In the genomic region with DNA sequence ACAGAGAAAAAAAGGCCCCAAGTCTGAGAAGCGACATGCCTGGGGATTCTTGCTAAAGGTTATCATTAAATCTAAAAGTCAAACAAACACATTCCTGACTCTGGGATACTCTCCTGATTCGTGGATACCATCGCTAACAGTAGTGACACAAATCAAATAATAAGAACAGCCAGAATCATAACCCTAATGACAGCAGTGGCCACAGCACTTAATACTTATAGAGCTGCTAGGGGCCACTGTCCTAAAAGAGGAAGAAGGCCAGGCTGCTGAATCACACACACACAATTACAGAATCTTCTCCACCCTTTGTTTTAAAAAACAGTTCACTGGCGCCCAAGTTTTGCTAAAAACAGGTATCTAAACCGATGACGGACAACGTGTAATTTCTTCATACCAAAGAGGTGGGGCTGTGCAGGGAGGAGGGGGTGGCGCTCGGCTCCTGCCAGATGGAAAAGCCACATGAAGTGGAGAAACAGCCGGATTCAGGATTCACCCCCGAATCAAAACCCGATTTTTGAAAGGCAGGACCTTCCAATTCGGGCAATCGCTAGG, we compare ENCODE assay signal across 8 cellular contexts. TPM values are rescaled to one million over a fixed set of nuclear protein-coding genes. Genes with fewer than 3 reads are reported as not detected.
DNase-seq lines count a peak whose midpoint lies in the region; ATAC-seq, FAIRE-seq and TF ChIP-seq lines count a peak whose summit lies in the region.

No MANE protein-coding gene starts in this region.

- no peaks in the 10 kb centered on the region for H3K9me3 Mint-ChIP-seq in CD4-positive, alpha-beta memory T cell

- peak overlapping the region; percentile 64 for H3K27ac ChIP-seq in CD4-positive, alpha-beta memory T cell (ENCODE audit: low read depth, low read length)
- H3K27ac ChIP-seq in colonic mucosa (peak overlapping the region; percentile 92), testis (peak overlapping the region; percentile 90 to 98)

- H3K27me3 Mint-ChIP-seq in CD4-positive, alpha-beta memory T cell, result no peaks in the 10 kb centered on the region

- CTCF ChIA-PET in CD4-positive, alpha-beta memory T cell (lab: Charles Lee; ENCODE audit: partially characterized antibody), result interaction anchor here (1.1 to 3.1 kb wide), 5 partner anchors 9 to 52 kb away, joined by 6 to 28 read pairs (median 9); no protein-coding TSS in a partner anchor

- no peak for FAIRE-seq in D721Med (lab: Jason Lieb, UNC)

- no peaks in the 10 kb centered on the region for H3K27me3 ChIP-seq in CD4-positive, alpha-beta memory T cell (ENCODE audit: insufficient read depth, low read length)
- H3K27me3 ChIP-seq in colonic mucosa, result no peaks in the 10 kb centered on the region
- no peaks in the 10 kb centered on the region for H3K27me3 ChIP-seq in testis

- peak overlapping the region; percentile 82 to 93 for H3K9ac ChIP-seq in colonic mucosa (ENCODE audit: low read depth in 2 of 2, low read length in 2 of 2)

- TF ChIP-seq CTCF in colonic mucosa (IDR thresholded peaks at IDR 0.05), result no peak
- TF ChIP-seq CTCF in lower leg skin (IDR thresholded peaks at IDR 0.05), result no peak
- TF ChIP-seq CTCF in testis (IDR thresholded peaks at IDR 0.05), result no peak
- TF ChIP-seq CTCF in D721Med (IDR thresholded peaks at IDR 0.05; ENCODE audit: insufficient read depth, missing control alignments), result no peak

- H3K4me1 Mint-ChIP-seq in CD4-positive, alpha-beta memory T cell, result peaks cover 22 to 43% (median 31%) of the 10 kb centered on the region in 4 donors

- peaks cover 0 to 10% of the 10 kb centered on the region in 2 donors for H3K36me3 Mint-ChIP-seq in CD4-positive, alpha-beta memory T cell

- H3K27ac Mint-ChIP-seq in CD4-positive, alpha-beta memory T cell, result peak overlapping the region; percentile 85 to 97 (median 95)

- peak overlapping the region; percentile 58 to 80 for H3K4me3 ChIP-seq in CD4-positive, alpha-beta memory T cell (ENCODE audit: low read length in 2 of 2)
- H3K4me3 ChIP-seq in colonic mucosa (peak overlapping the region; percentile 88), lower leg skin (ENCODE audit: low read depth, poor library complexity, severe bottlenecking) (peak overlapping the region; percentile 70), testis (peak overlapping the region; percentile 80 to 91)

- POLR2A ChIA-PET in CD4-positive, alpha-beta memory T cell (lab: Charles Lee; ENCODE audit: partially characterized antibody), result interaction anchor here (0.6 to 4.6 kb wide), 12 partner anchors 8 to 474 kb away, joined by 3 to 32 read pairs (median 5); a partner anchor contains a TSS

- H3K36me3 ChIP-seq in CD4-positive, alpha-beta memory T cell (ENCODE audit: insufficient read depth, low read length), result no peaks in the 10 kb centered on the region
- H3K36me3 ChIP-seq in colonic mucosa, result no peaks in the 10 kb centered on the region
- no peaks in the 10 kb centered on the region for H3K36me3 ChIP-seq in testis (ENCODE audit: low read depth, missing control alignments)

- peaks cover 49% of the 10 kb centered on the region for H3K4me1 ChIP-seq in CD4-positive, alpha-beta memory T cell (ENCODE audit: insufficient read depth, low read length)
- peaks cover 6% of the 10 kb centered on the region for H3K4me1 ChIP-seq in colonic mucosa
- H3K4me1 ChIP-seq in testis, result peaks cover 19% of the 10 kb centered on the region

- peak overlapping the region; percentile 87 to 96 (median 94) for H3K4me3 Mint-ChIP-seq in CD4-positive, alpha-beta memory T cell

- intact Hi-C loops in CD4-positive, alpha-beta memory T cell (cut with micrococcal nuclease), result loop anchor here (1.0 kb wide), 1 partner anchor 22 kb away; no protein-coding TSS in a partner anchor
- intact Hi-C loops in colonic mucosa (cut with DNase I) (no loop called here), lower leg skin (cut with DNase I; ENCODE audit: low total_unique reads) (no loop called here), testis (cut with DNase I; ENCODE audit: low total_unique reads) (no loop called here)

- ATAC-seq in HG03039 (IDR thresholded peaks at IDR 0.05; ENCODE audit: unreplicated experiment), result peak; percentile 4

- TF ChIP-seq POLR2A in lower leg skin (IDR thresholded peaks at IDR 0.05), result no peak
- no peak for TF ChIP-seq POLR2A in testis (IDR thresholded peaks at IDR 0.05)

- no peaks in the 10 kb centered on the region for H3K9me3 ChIP-seq in CD4-positive, alpha-beta memory T cell (ENCODE audit: control insufficient read depth in 1 of 2, low read length in 2 of 2)
- H3K9me3 ChIP-seq in colonic mucosa (no peaks in the 10 kb centered on the region), testis (no peaks in the 10 kb centered on the region)

- peak in 2 of 5 donors; percentile 2 to 17 for DNase-seq in CD4-positive, alpha-beta memory T cell
- peak; percentile 38 for DNase-seq in SK-N-DZ (ENCODE audit: low spot score)
- DNase-seq in colonic mucosa, result peak; percentile 61
- peak; percentile 58 to 92 for DNase-seq in lower leg skin (ENCODE audit: low spot score in 2 of 2)
- DNase-seq in testis, result peak; percentile 69
- DNase-seq in NCI-H1436 treated with DMSO at 0.1 percent for 48 hours (lab: John Stamatoyannopoulos, UW), result no peak
- DNase-seq in D721Med (ENCODE audit: insufficient read length, low spot score), result no peak

- 3 to 4% methylated on average over 14 of the region's 14 CpGs for WGBS in lower leg skin, 2 donors
- WGBS in testis, 2 donors, result 0 to 4% methylated on average over 14 of the region's 14 CpGs

RNA-seq across cellular contexts. Expression of a gene that starts 1.1 kb away (rescaled TPM):
- total RNA-seq in CD4-positive, alpha-beta memory T cell, result 10 to 100 TPM; 63.5 to 65.7 TPM
- 10 to 100 TPM in 1 of 2 donors, 1 to 10 TPM in 1; 5.9 to 34.7 TPM for polyA plus RNA-seq in CD4-positive, alpha-beta memory T cell
- polyA plus RNA-seq in SK-N-DZ (2014; cell fraction: cytosol; rRNA removed), result 20.4 and 23.6 TPM in 2 replicates
- polyA plus RNA-seq in SK-N-DZ (2014; cell fraction: nucleus; rRNA removed), result 26.2 and 34.2 TPM in 2 replicates
- total RNA-seq in colonic mucosa (10 to 100 TPM; 35.4 to 65.8 TPM), lower leg skin (100 to 1,000 TPM; 118 to 164 (median 133) TPM), testis (10 to 100 TPM; 51.9 to 66.5 TPM)
- polyA plus RNA-seq in testis (ENCODE audit: insufficient read depth, low read depth, low replicate concordance), result 25.1 TPM

Comparison
In these comparisons a context has a peak if more than half of its experiments do, and no peak if none do; other contexts are left out.
1. DNase-seq: peak in SK-N-DZ (single experiment), colonic mucosa (single experiment), lower leg skin (2 of 2) and testis (single experiment); none in NCI-H1436 treated with DMSO at 0.1 percent for 48 hours (single experiment) and D721Med (single experiment).
2. Peak in every context shown above with its lines, with median percentiles within 50 percentile points of each other: H3K27ac ChIP-seq and H3K4me3 ChIP-seq.